Comparison of ENCODE assay signal across 1 cellular context in the genomic region with DNA sequence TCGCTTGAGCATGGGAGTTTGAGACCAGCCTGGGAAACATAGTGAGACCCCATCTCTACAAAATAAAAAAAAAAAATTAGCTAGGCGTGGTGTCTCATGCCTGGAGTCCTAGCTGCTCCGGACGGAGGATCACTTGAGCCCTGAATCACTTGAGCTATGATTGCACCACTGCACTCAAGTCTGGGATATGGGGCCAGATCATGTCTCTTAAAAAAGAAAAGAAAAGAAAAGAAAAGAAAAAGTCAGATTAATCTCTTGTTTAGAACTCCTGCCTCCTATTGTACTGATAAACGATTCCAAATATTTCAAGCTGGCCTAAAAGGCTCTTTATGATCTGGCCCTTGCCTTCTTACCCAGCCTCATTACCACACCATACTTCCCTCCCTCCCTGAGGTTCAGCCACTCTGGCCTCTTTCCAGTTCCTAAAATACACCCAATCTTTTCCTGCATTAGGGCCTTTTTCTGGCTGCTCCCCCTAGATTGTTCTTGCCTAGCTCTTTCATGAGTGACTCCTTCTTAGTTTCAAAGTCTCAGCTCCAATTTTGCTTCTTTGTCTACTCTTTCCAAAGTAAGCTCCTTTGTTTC.
TF ChIP-seq lines count a peak whose summit lies in the region.

No MANE protein-coding gene starts in this region.

TF ChIP-seq in HepG2, 621 proteins besides CTCF, POLR2A, EP300 and RAD21 (continued from another document):
- no peak for TF ChIP-seq ZBTB34 (CRISPR knock-in tag; IDR thresholded peaks at IDR 0.05)
TF ChIP-seq in HepG2: peak in this region for 0.
